In genomic region chr10:113544392-113544791, GRCh38 we compare ENCODE assay signal across 11 cellular contexts. TPM values are rescaled to one million over a fixed set of nuclear protein-coding genes. Genes with fewer than 3 reads are reported as not detected.
"Had no signal": no experiment of that assay in that cellular context is flagged by ENCODE, and none has a peak within 500 bp of the region (broad histone marks: within the 10 kb centered on the region; RNA-seq: fewer than 3 reads in every experiment).

No MANE protein-coding gene starts in this region.

- H3K4me2 ChIP-seq: GM23338 had no signal

- DNase-seq: GM23248, GOT3, H7, H9, HCEC 1CT, HFFc6 had no signal

- ATAC-seq: GM23338, HCT116 had no signal

- H2AFZ ChIP-seq: GM23248, GM23338 had no signal

- H3K27ac ChIP-seq: GM23248 had no signal

- H3K9me3 ChIP-seq: HAP-1 had no signal

- H3K9me3 Mint-ChIP-seq: GM23338, H9, HFFc6 had no signal

- H3K4me3 ChIP-seq: GM23248, GM23338, HAP-1 had no signal

- H3K4me1 ChIP-seq: HAP-1 had no signal

- H3K9ac ChIP-seq: GM23248 had no signal

- H3K4me3 Mint-ChIP-seq: GM23338, H9, HFFc6 had no signal

- H3K4me1 Mint-ChIP-seq: GM23338, H9 had no signal

- H3K27ac Mint-ChIP-seq: GM23338, H9, HFFc6 had no signal

- H3K36me3 ChIP-seq: HAP-1 had no signal

RNA-seq across cellular contexts. Expression of gene HABP2, which starts 8.5 kb away (rescaled TPM):
- total RNA-seq: GM23248, GM23338, H1, H4, H7, H9, HFFc6 had no signal
- polyA plus RNA-seq: GM23248, GM23338, H1 had no signal
